In genomic region chr2:75640621-75641121, GRCh38 we compare ENCODE assay signal across 8 cellular contexts. TPM values are rescaled to one million over a fixed set of nuclear protein-coding genes. Genes with fewer than 3 reads are reported as not detected.
DNase-seq lines count a peak whose midpoint lies in the region; ATAC-seq and TF ChIP-seq lines count a peak whose summit lies in the region.

No MANE protein-coding gene starts in this region.

- no peak overlapping the region for H3K4me3 ChIP-seq in stomach

- CTCF ChIA-PET in CD4-positive, alpha-beta T cell (lab: Charles Lee), result interaction anchor here (1.1 to 1.9 kb wide), 10 partner anchors 11 to 76 kb away, joined by 3 to 14 read pairs (median 6); no protein-coding TSS in a partner anchor

- H3K36me3 ChIP-seq in stomach, result no peaks in the 10 kb centered on the region

- 0 to 2% (median 1%) methylated on average over 3 of the region's 3 CpGs for WGBS in stomach, 5 donors

- TF ChIP-seq EP300 in stomach (IDR thresholded peaks at IDR 0.05), result no peak

- H3K9me3 Mint-ChIP-seq in CD4-positive, alpha-beta T cell, result no peaks in the 10 kb centered on the region
- H3K9me3 Mint-ChIP-seq in natural killer cell treated with Interleukin-12 subunit alpha and Interleukin-12 subunit beta and Interleukin-15 and Interleukin-18, amount 100 ng/mL, for 72 hours, result no peaks in the 10 kb centered on the region

- TF ChIP-seq CTCF in CD4-positive, alpha-beta T cell (IDR thresholded peaks at IDR 0.05), result peak; percentile 98
- peak in 5 of 7 experiments; percentile 75 to 95 (median 89) for TF ChIP-seq CTCF in stomach (IDR thresholded peaks at IDR 0.05)

- no peaks in the 10 kb centered on the region for H3K27me3 ChIP-seq in CD4-positive, alpha-beta T cell (ENCODE audit: control insufficient read depth, insufficient read depth, low read length)
- H3K27me3 ChIP-seq in stomach, result peaks cover 0 to 11% (median 0%) of the 10 kb centered on the region in 3 donors

- POLR2A ChIA-PET in CD4-positive, alpha-beta T cell (lab: Charles Lee), result interaction anchor here (0.8 kb wide), 1 partner anchor 30 kb away, joined by 3 read pairs; no protein-coding TSS in a partner anchor

- H3K4me1 ChIP-seq in stomach, result peaks cover 0 to 6% (median 2%) of the 10 kb centered on the region in 4 donors

- intact Hi-C loops in CD4-positive, alpha-beta T cell (cut with DNase I, micrococcal nuclease), result loop anchor here (1.0 to 10.0 kb wide), 4 partner anchors 36 to 1906 kb away; partner anchors contain the start of genes HK2 (in 1 of the 2) and TPRKB (in 1 of the 2)
- intact Hi-C loops in stomach (cut with DNase I; ENCODE audit: low total_unique reads), result no loop called here

- no peaks in the 10 kb centered on the region for H3K4me1 Mint-ChIP-seq in CD4-positive, alpha-beta T cell (ENCODE audit: low read depth)
- no peaks in the 10 kb centered on the region for H3K4me1 Mint-ChIP-seq in natural killer cell treated with Interleukin-12 subunit alpha and Interleukin-12 subunit beta and Interleukin-15 and Interleukin-18, amount 100 ng/mL, for 72 hours (ENCODE audit: low read depth in 2 of 2)

- peak; percentile 16 to 54 (median 28) for DNase-seq in CD4-positive, alpha-beta T cell
- DNase-seq in NCI-H82 (lab: John Stamatoyannopoulos, UW) (peak; percentile 77), stomach (peak; percentile 65)
- peak; percentile 7 for DNase-seq in activated CD8-positive, alpha-beta memory T cell treated with anti-CD3 and anti-CD28 coated beads, Interleukin-2, amount 50 U/mL, for 24 hours (ENCODE audit: extremely low read depth)
- no peak for DNase-seq in natural killer cell treated with Interleukin-12 subunit alpha and Interleukin-12 subunit beta and Interleukin-15 and Interleukin-18, amount 100 ng/mL, for 72 hours (ENCODE audit: low spot score)

- no peak for TF ChIP-seq POLR2A in stomach (IDR thresholded peaks at IDR 0.05)

- peaks cover 26% of the 10 kb centered on the region for H3K27me3 Mint-ChIP-seq in CD4-positive, alpha-beta T cell
- peaks cover 24 to 29% of the 10 kb centered on the region in 2 donors for H3K27me3 Mint-ChIP-seq in natural killer cell treated with Interleukin-12 subunit alpha and Interleukin-12 subunit beta and Interleukin-15 and Interleukin-18, amount 100 ng/mL, for 72 hours

- H3K27ac ChIP-seq in CD4-positive, alpha-beta T cell (ENCODE audit: low read depth, low read length), result no peak overlapping the region
- H3K27ac ChIP-seq in stomach, result peak overlapping the region in 1 of 5 donors; percentile 29

- H3K4me3 Mint-ChIP-seq in CD4-positive, alpha-beta T cell, result no peak overlapping the region
- no peak overlapping the region for H3K4me3 Mint-ChIP-seq in natural killer cell treated with Interleukin-12 subunit alpha and Interleukin-12 subunit beta and Interleukin-15 and Interleukin-18, amount 100 ng/mL, for 72 hours

- ATAC-seq in CD4-positive, alpha-beta T cell (ENCODE audit: poor library complexity), result peak; percentile 99
- ATAC-seq in GM19025 (IDR thresholded peaks at IDR 0.05; ENCODE audit: low read depth, unreplicated experiment) (peak; percentile 93), HG03135 (IDR thresholded peaks at IDR 0.05; ENCODE audit: unreplicated experiment) (peak; percentile 96), esophagus mucosa (peak; percentile 84)
- ATAC-seq in natural killer cell treated with Interleukin-12 subunit alpha and Interleukin-12 subunit beta and Interleukin-15 and Interleukin-18, amount 100 ng/mL, for 72 hours, result peak; percentile 79 to 89

- no peak overlapping the region for H3K27ac Mint-ChIP-seq in CD4-positive, alpha-beta T cell
- H3K27ac Mint-ChIP-seq in natural killer cell treated with Interleukin-12 subunit alpha and Interleukin-12 subunit beta and Interleukin-15 and Interleukin-18, amount 100 ng/mL, for 72 hours, result no peak overlapping the region

- H3K36me3 Mint-ChIP-seq in CD4-positive, alpha-beta T cell (ENCODE audit: low read depth), result no peaks in the 10 kb centered on the region
- H3K36me3 Mint-ChIP-seq in natural killer cell treated with Interleukin-12 subunit alpha and Interleukin-12 subunit beta and Interleukin-15 and Interleukin-18, amount 100 ng/mL, for 72 hours, result no peaks in the 10 kb centered on the region

- H3K9me3 ChIP-seq in CD4-positive, alpha-beta T cell (ENCODE audit: control insufficient read depth, low read length), result no peaks in the 10 kb centered on the region
- no peaks in the 10 kb centered on the region for H3K9me3 ChIP-seq in stomach

RNA-seq across cellular contexts. Expression of gene MRPL19, which starts 5.9 kb away (rescaled TPM):
- 10 to 100 TPM; 10.7 to 14.9 TPM for total RNA-seq in CD4-positive, alpha-beta T cell
- total RNA-seq in esophagus mucosa (39.9 TPM), stomach (10 to 100 TPM in 4 of 5 donors, 1 to 10 TPM in 1; 8.8 to 55.0 (median 31.9) TPM)
- total RNA-seq in natural killer cell treated with Interleukin-12 subunit alpha and Interleukin-12 subunit beta and Interleukin-15 and Interleukin-18, amount 100 ng/mL, for 72 hours, result 10 to 100 TPM; 39.1 to 62.5 TPM
- 10 to 100 TPM; 11.9 to 30.2 (median 29.6) TPM for polyA plus RNA-seq in stomach
